ENCODE assay signal across 1 cellular context in genomic region chr17:34988644-34989043, GRCh38.
TF ChIP-seq lines count a peak whose summit lies in the region.

No MANE protein-coding gene starts in this region.

TF ChIP-seq in K562, 482 proteins besides CTCF, POLR2A, EP300 and RAD21 (continued from another document and continues in another):
- no peak for TF ChIP-seq RNF219 (CRISPR knock-in tag; IDR thresholded peaks at IDR 0.05)
- TF ChIP-seq ZNF639 (CRISPR knock-in tag; conservative IDR thresholded peaks at IDR 0.05 in 1 of 2, IDR thresholded peaks at IDR 0.05 in 1 of 2), result no peak
- no peak for TF ChIP-seq DEAF1 (CRISPR knock-in tag; IDR thresholded peaks at IDR 0.05)
- no peak for TF ChIP-seq NR2F6 (CRISPR knock-in tag; IDR thresholded peaks at IDR 0.05)
- TF ChIP-seq PRMT5 (CRISPR knock-in tag; IDR thresholded peaks at IDR 0.05), result no peak
- peak; percentile 88 for TF ChIP-seq ARID1B (IDR thresholded peaks at IDR 0.05)
- TF ChIP-seq ZNF609 (CRISPR knock-in tag; IDR thresholded peaks at IDR 0.05; ENCODE audit: borderline replicate concordance), result no peak
- TF ChIP-seq POLR3A (IDR thresholded peaks at IDR 0.05; ENCODE audit: borderline replicate concordance, extremely low read depth, insufficient read depth, insufficient read length), result no peak
- no peak for TF ChIP-seq SRSF9 (IDR thresholded peaks at IDR 0.05; ENCODE audit: borderline replicate concordance, low read depth, low read length)
- no peak for TF ChIP-seq CTCFL (IDR thresholded peaks at IDR 0.05; ENCODE audit: borderline replicate concordance, insufficient read depth, low read depth, low read length, poor library complexity, severe bottlenecking)
- TF ChIP-seq HNRNPK (IDR thresholded peaks at IDR 0.05; ENCODE audit: low read depth, low read length, poor library complexity, severe bottlenecking), result no peak
- no peak for TF ChIP-seq FOSL1 (tag; conservative IDR thresholded peaks at IDR 0.05)
- no peak; the same call in none of the 2 replicates for TF ChIP-seq CXXC5 (CRISPR knock-in tag; IDR thresholded peaks at IDR 0.05)
- peak; percentile 90 for TF ChIP-seq SOX6 (IDR thresholded peaks at IDR 0.05)
- peak; percentile 75 for TF ChIP-seq CBFA2T2 (conservative IDR thresholded peaks at IDR 0.05)
- TF ChIP-seq ZEB2 (IDR thresholded peaks at IDR 0.05), result no peak
- TF ChIP-seq NCOA2 (IDR thresholded peaks at IDR 0.05; ENCODE audit: partially characterized antibody in 2 of 2), result no peak
- peak in 1 of 2 experiments; percentile 81; a peak in 1 of 4 replicates for TF ChIP-seq RCOR1 (IDR thresholded peaks at IDR 0.05; ENCODE audit: borderline replicate concordance in 1 of 2, low read depth in 2 of 2, low read length in 2 of 2)
- peak; percentile 25; the same call in 1 of the 2 replicates for TF ChIP-seq GATA2 (CRISPR knock-in tag; IDR thresholded peaks at IDR 0.05)
- no peak for TF ChIP-seq HDAC3 (IDR thresholded peaks at IDR 0.05; ENCODE audit: borderline replicate concordance, partially characterized antibody)
- TF ChIP-seq ATF1 (CRISPR knock-in tag; IDR thresholded peaks at IDR 0.05), result no peak
- TF ChIP-seq ATF1 (tag; IDR thresholded peaks at IDR 0.05), result 0 out of 2 replicates have a peak, but pooled peaks have one; percentile 9
- no peak for TF ChIP-seq XRCC3 (IDR thresholded peaks at IDR 0.05)
- no peak for TF ChIP-seq ZBTB7A (IDR thresholded peaks at IDR 0.05; ENCODE audit: borderline replicate concordance, control insufficient read depth, low read depth, low read length)
- no peak for TF ChIP-seq TCF7 (IDR thresholded peaks at IDR 0.05; ENCODE audit: borderline replicate concordance)
- no peak for TF ChIP-seq MCM7 (IDR thresholded peaks at IDR 0.05)
- peak; percentile 69 for TF ChIP-seq NCOR1 (IDR thresholded peaks at IDR 0.05)
- TF ChIP-seq DNMT1 (IDR thresholded peaks at IDR 0.05), result no peak
- TF ChIP-seq ZNF274 (IDR thresholded peaks at IDR 0.05; ENCODE audit: borderline replicate concordance, low read depth, low read length), result no peak
- TF ChIP-seq ZNF347 (CRISPR knock-in tag; IDR thresholded peaks at IDR 0.05; ENCODE audit: low read depth), result no peak
- TF ChIP-seq ZNF655 (CRISPR knock-in tag; IDR thresholded peaks at IDR 0.05), result no peak
- TF ChIP-seq HINFP (tag; conservative IDR thresholded peaks at IDR 0.05; ENCODE audit: low read depth), result no peak
- TF ChIP-seq ZNF696 (CRISPR knock-in tag; conservative IDR thresholded peaks at IDR 0.05), result no peak
- no peak for TF ChIP-seq TAF9B (IDR thresholded peaks at IDR 0.05; ENCODE audit: partially characterized antibody)
- no peak for TF ChIP-seq CLOCK (CRISPR knock-in tag; IDR thresholded peaks at IDR 0.05; ENCODE audit: borderline replicate concordance)
- no peak for TF ChIP-seq FOXK2 (conservative IDR thresholded peaks at IDR 0.05 in 1 of 2, IDR thresholded peaks at IDR 0.05 in 1 of 2; ENCODE audit: low read depth in 2 of 2)
- peak; percentile 89 for TF ChIP-seq TEAD4 (IDR thresholded peaks at IDR 0.05; ENCODE audit: low read length)
- no peak for TF ChIP-seq TEAD4 (CRISPR knock-in tag; IDR thresholded peaks at IDR 0.05; ENCODE audit: borderline replicate concordance)
- peak; percentile 45; the same call in 1 of the 2 replicates for TF ChIP-seq NFIC (IDR thresholded peaks at IDR 0.05)
- no peak for TF ChIP-seq HEY1 (CRISPR knock-in tag; IDR thresholded peaks at IDR 0.05; ENCODE audit: borderline replicate concordance)
- no peak for TF ChIP-seq ZSCAN32 (CRISPR knock-in tag; IDR thresholded peaks at IDR 0.05)
- TF ChIP-seq TRIM24 (IDR thresholded peaks at IDR 0.05), result 0 out of 4 replicates have a peak, but pooled peaks of 1 of the 2 experiments have one; percentile 19
- no peak for TF ChIP-seq GTF3C2 (IDR thresholded peaks at IDR 0.05; ENCODE audit: borderline replicate concordance, extremely low read depth, insufficient read length)
